23 cellular contexts compared by ENCODE assay signal in genomic region chr10:71724539-71724938, GRCh38. TPM values are rescaled to one million over a fixed set of nuclear protein-coding genes. Genes with fewer than 3 reads are reported as not detected.
DNase-seq lines count a peak whose midpoint lies in the region; ATAC-seq lines count a peak whose summit lies in the region.
"Had no signal": no experiment of that assay in that cellular context is flagged by ENCODE, and none has a peak within 500 bp of the region (broad histone marks: within the 10 kb centered on the region; RNA-seq: fewer than 3 reads in every experiment).

No MANE protein-coding gene starts in this region.

- CTCF ChIA-PET in activated naive CD4-positive, alpha-beta T cell treated with anti-CD3 and anti-CD28 coated beads, Interleukin-2, amount 10 ng/mL, durations not matched to agents 7 days and 5 days (lab: Charles Lee): interaction anchor here (1.1 to 7.5 kb wide), 8 partner anchors 10 to 49 kb away, joined by 4 to 74 read pairs (median 16); partner anchors contain the start of gene VSIR
- CTCF ChIA-PET in T-cell (lab: Charles Lee): interaction anchor here in 1 of 2 donors (1.1 kb wide), 1 partner anchor 12 kb away, joined by 4 read pairs; no protein-coding TSS in a partner anchor

- peaks cover 11% of the 10 kb centered on the region for H3K27me3 Mint-ChIP-seq in activated naive CD4-positive, alpha-beta T cell treated with anti-CD3 and anti-CD28 coated beads, Interleukin-2, amount 10 ng/mL, durations not matched to agents 7 days and 5 days
- no peaks in the 10 kb centered on the region for H3K27me3 Mint-ChIP-seq in T-cell
- peaks cover 1% of the 10 kb centered on the region for H3K27me3 Mint-ChIP-seq in activated naive CD8-positive, alpha-beta T cell treated with anti-CD3 and anti-CD28 coated beads, Interleukin-2, amount 50 U/mL, for 24 hours
- H3K27me3 Mint-ChIP-seq in stimulated activated memory B cell treated with anti-CD40 and anti-IgM and Interleukin-4, amounts not matched to agents 10 μg/mL and 1 μg/mL and 100 μg/mL, for 72 hours: no peaks in the 10 kb centered on the region

- no peaks in the 10 kb centered on the region for H3K36me3 Mint-ChIP-seq in activated naive CD4-positive, alpha-beta T cell treated with anti-CD3 and anti-CD28 coated beads, Interleukin-2, amount 10 ng/mL, durations not matched to agents 7 days and 5 days
- H3K36me3 Mint-ChIP-seq in T-cell: no peaks in the 10 kb centered on the region
- H3K36me3 Mint-ChIP-seq in activated naive CD8-positive, alpha-beta T cell treated with anti-CD3 and anti-CD28 coated beads, Interleukin-2, amount 50 U/mL, for 24 hours (ENCODE audit: low read depth): no peaks in the 10 kb centered on the region
- no peaks in the 10 kb centered on the region for H3K36me3 Mint-ChIP-seq in stimulated activated memory B cell treated with anti-CD40 and anti-IgM and Interleukin-4, amounts not matched to agents 10 μg/mL and 1 μg/mL and 100 μg/mL, for 72 hours

- POLR2A ChIA-PET in T-cell (lab: Charles Lee): no interaction called here

- H3K27ac Mint-ChIP-seq in activated naive CD4-positive, alpha-beta T cell treated with anti-CD3 and anti-CD28 coated beads, Interleukin-2, amount 10 ng/mL, durations not matched to agents 7 days and 5 days: peak overlapping the region; percentile 52
- H3K27ac Mint-ChIP-seq in T-cell: peak overlapping the region; percentile 98
- H3K27ac Mint-ChIP-seq in activated naive CD8-positive, alpha-beta T cell treated with anti-CD3 and anti-CD28 coated beads, Interleukin-2, amount 50 U/mL, for 24 hours: peak overlapping the region; percentile 94
- H3K27ac Mint-ChIP-seq in stimulated activated memory B cell treated with anti-CD40 and anti-IgM and Interleukin-4, amounts not matched to agents 10 μg/mL and 1 μg/mL and 100 μg/mL, for 72 hours: peak overlapping the region; percentile 89

- no peak for DNase-seq in activated naive CD4-positive, alpha-beta T cell treated with anti-CD3 and anti-CD28 coated beads, Interleukin-2, amount 10 ng/mL, durations not matched to agents 7 days and 5 days
- no peak for DNase-seq in activated naive CD4-positive, alpha-beta T cell (lab: John Stamatoyannopoulos, UW)
- DNase-seq in T-cell (no peak), DMS153 treated with DMSO at 0.1 percent for 48 hours (lab: John Stamatoyannopoulos, UW; ENCODE audit: unreplicated experiment) (no peak), NCI-H2196 treated with DMSO at 0.1 percent for 48 hours (lab: John Stamatoyannopoulos, UW; ENCODE audit: unreplicated experiment) (no peak)
- DNase-seq in activated naive CD8-positive, alpha-beta T cell treated with anti-CD3 and anti-CD28 coated beads, Interleukin-2, amount 50 U/mL, for 24 hours: no peak
- DNase-seq: activated CD4-positive, CD25-positive, alpha-beta regulatory T cell treated with anti-CD3 and anti-CD28 coated beads, Interleukin-2, amount 50 U/mL, for 72 hours; activated effector memory CD4-positive, alpha-beta T cell treated with Interleukin-2 at 50 U/mL for 16 hours; C1 segment of cervical spinal cord; foreskin keratinocyte; mucosa of descending colon; NCI-H1436; NCI-H2081 treated with DMSO at 0.1 percent for 48 hours; NCI-H345; NCI-H748 treated with DMSO at 0.1 percent for 48 hours; SJCRH30; stimulated activated CD4-positive, alpha-beta T cell treated with anti-CD3 and anti-CD28 coated beads, Interleukin-12 subunit alpha, Interleukin-12 subunit beta, amount 100 ng/mL, for 4 hours; stimulated activated CD4-positive, alpha-beta T cell treated with anti-CD3 and anti-CD28 coated beads, Interleukin-4, amount 100 ng/mL, for 1 hour had no signal

- H3K4me3 Mint-ChIP-seq in activated naive CD4-positive, alpha-beta T cell treated with anti-CD3 and anti-CD28 coated beads, Interleukin-2, amount 10 ng/mL, durations not matched to agents 7 days and 5 days: no peak overlapping the region
- H3K4me3 Mint-ChIP-seq in T-cell: no peak overlapping the region
- H3K4me3 Mint-ChIP-seq in activated naive CD8-positive, alpha-beta T cell treated with anti-CD3 and anti-CD28 coated beads, Interleukin-2, amount 50 U/mL, for 24 hours: peak overlapping the region; percentile 17
- H3K4me3 Mint-ChIP-seq in stimulated activated memory B cell treated with anti-CD40 and anti-IgM and Interleukin-4, amounts not matched to agents 10 μg/mL and 1 μg/mL and 100 μg/mL, for 72 hours: no peak overlapping the region

- ATAC-seq in T-cell (replicated peaks in 1 of 4) (no peak), HG03378 (IDR thresholded peaks at IDR 0.05; ENCODE audit: unreplicated experiment) (no peak)
- ATAC-seq in activated naive CD8-positive, alpha-beta T cell treated with anti-CD3 and anti-CD28 coated beads, Interleukin-2, amount 50 U/mL, for 24 hours: no peak
- ATAC-seq in stimulated activated memory B cell treated with anti-CD40 and anti-IgM and Interleukin-4, amounts not matched to agents 10 μg/mL and 1 μg/mL and 100 μg/mL, for 72 hours: no peak
- ATAC-seq: foreskin keratinocyte, mucosa of descending colon, sciatic nerve had no signal

- no peaks in the 10 kb centered on the region for H3K9me3 Mint-ChIP-seq in activated naive CD4-positive, alpha-beta T cell treated with anti-CD3 and anti-CD28 coated beads, Interleukin-2, amount 10 ng/mL, durations not matched to agents 7 days and 5 days
- no peaks in the 10 kb centered on the region for H3K9me3 Mint-ChIP-seq in T-cell
- no peaks in the 10 kb centered on the region for H3K9me3 Mint-ChIP-seq in activated naive CD8-positive, alpha-beta T cell treated with anti-CD3 and anti-CD28 coated beads, Interleukin-2, amount 50 U/mL, for 24 hours
- no peaks in the 10 kb centered on the region for H3K9me3 Mint-ChIP-seq in stimulated activated memory B cell treated with anti-CD40 and anti-IgM and Interleukin-4, amounts not matched to agents 10 μg/mL and 1 μg/mL and 100 μg/mL, for 72 hours

- peaks cover 68% of the 10 kb centered on the region for H3K4me1 Mint-ChIP-seq in activated naive CD4-positive, alpha-beta T cell treated with anti-CD3 and anti-CD28 coated beads, Interleukin-2, amount 10 ng/mL, durations not matched to agents 7 days and 5 days
- peaks cover 64 to 88% (median 72%) of the 10 kb centered on the region in 3 donors for H3K4me1 Mint-ChIP-seq in T-cell
- H3K4me1 Mint-ChIP-seq in activated naive CD8-positive, alpha-beta T cell treated with anti-CD3 and anti-CD28 coated beads, Interleukin-2, amount 50 U/mL, for 24 hours: peaks cover 71% of the 10 kb centered on the region
- H3K4me1 Mint-ChIP-seq in stimulated activated memory B cell treated with anti-CD40 and anti-IgM and Interleukin-4, amounts not matched to agents 10 μg/mL and 1 μg/mL and 100 μg/mL, for 72 hours: peaks cover 59% of the 10 kb centered on the region

RNA-seq across cellular contexts. Expression of gene C10orf105, which starts 5.0 kb away (rescaled TPM):
- under 1 TPM; 0.15 to 0.45 (median 0.16) TPM for total RNA-seq in T-cell
- total RNA-seq: foreskin keratinocyte, H4, lung microvascular endothelial cell, SJCRH30 had no signal

RNA-seq across cellular contexts. Expression of gene VSIR, which starts 48.8 kb away (rescaled TPM):
- 100 to 1,000 TPM in 2 of 5 donors, 10 to 100 TPM in 3; 81.4 to 134 (median 98.3) TPM for total RNA-seq in T-cell
